ENCODE assay signal across 18 cellular contexts in the genomic region with DNA sequence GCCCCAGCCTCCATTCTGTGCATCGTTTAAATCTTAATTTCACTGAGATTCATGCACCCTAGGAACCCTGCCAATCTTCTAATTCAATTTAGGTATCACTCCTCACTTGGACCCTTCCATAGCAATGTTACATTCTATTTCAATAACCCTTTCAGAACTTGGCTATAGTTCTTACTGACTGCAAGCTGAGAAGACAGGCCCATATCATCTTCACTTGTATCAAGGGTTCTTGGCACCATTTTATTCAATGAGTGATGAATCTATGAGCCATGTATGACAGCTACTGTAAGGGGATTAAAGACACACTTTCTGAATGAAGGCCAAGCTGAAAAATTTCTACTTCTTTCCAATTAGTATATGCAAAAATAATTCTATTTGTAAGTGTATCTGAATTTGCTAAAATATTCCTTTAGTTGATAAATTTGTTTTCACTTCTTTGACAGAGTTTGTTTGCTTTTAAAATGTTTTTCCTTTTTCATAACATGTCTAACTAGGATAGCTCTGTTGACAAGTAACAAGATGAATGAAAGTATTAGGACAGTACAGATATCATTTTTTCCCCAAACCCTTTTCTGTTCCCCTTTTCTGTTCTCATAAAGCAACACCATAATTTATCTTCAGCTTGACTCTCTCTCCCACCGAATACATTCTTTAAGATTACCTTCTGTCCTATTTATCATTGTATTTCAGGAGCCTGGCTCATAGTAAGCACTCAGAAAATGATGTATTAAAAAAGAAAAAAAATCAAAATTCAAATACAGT. TPM values are rescaled to one million over a fixed set of nuclear protein-coding genes. Genes with fewer than 3 reads are reported as not detected.
DNase-seq lines count a peak whose midpoint lies in the region; ATAC-seq, FAIRE-seq and TF ChIP-seq lines count a peak whose summit lies in the region.
"Had no signal": no experiment of that assay in that cellular context is flagged by ENCODE, and none has a peak within 500 bp of the region (broad histone marks: within the 10 kb centered on the region; RNA-seq: fewer than 3 reads in every experiment).

No MANE protein-coding gene starts in this region.

- 81 to 88% methylated on average over 2 of the region's 2 CpGs for WGBS in thyroid gland, 2 donors

- intact Hi-C loops in thyroid gland (cut with DNase I) = no loop called here

- ATAC-seq in GM19372 (IDR thresholded peaks at IDR 0.05; ENCODE audit: low read depth, unreplicated experiment) (peak; percentile 69), HG02885 (IDR thresholded peaks at IDR 0.05; ENCODE audit: poor library complexity, unreplicated experiment) (peak; percentile 70)
- ATAC-seq: effector memory CD8-positive, alpha-beta T cell; pancreas had no signal

- TF ChIP-seq POLR2A in GM12891 (IDR thresholded peaks at IDR 0.05; ENCODE audit: low read depth, low read length) = no peak
- no peak for TF ChIP-seq POLR2A in thyroid gland (IDR thresholded peaks at IDR 0.05)

- no peaks in the 10 kb centered on the region for H3K36me3 ChIP-seq in thyroid gland
- H3K36me3 ChIP-seq: pancreas had no signal

- H3K27ac ChIP-seq in cingulate gyrus (ENCODE audit: low read depth, low read length) = peak overlapping the region; percentile 94
- no peak overlapping the region for H3K27ac ChIP-seq in thyroid gland
- H3K27ac ChIP-seq: testis had no signal

- H3K4me1 ChIP-seq in thyroid gland = peaks cover 0 to 5% of the 10 kb centered on the region in 2 donors
- H3K4me1 ChIP-seq: testis had no signal

- FAIRE-seq in GM12891 (lab: Jason Lieb, UNC) = no peak
- FAIRE-seq: frontal cortex, pancreas had no signal

- H3K4me3 ChIP-seq in thyroid gland (replicated peaks in 1 of 3) = no peak overlapping the region
- H3K4me3 ChIP-seq: pancreas, testis had no signal

- no peaks in the 10 kb centered on the region for H3K27me3 ChIP-seq in thyroid gland
- H3K27me3 ChIP-seq: pancreas, testis had no signal

- H3K9me3 ChIP-seq in thyroid gland = no peaks in the 10 kb centered on the region
- H3K9me3 ChIP-seq: pancreas, testis had no signal

- DNase-seq in GM12891 (ENCODE audit: insufficient read length, low spot score) (no peak), thyroid gland (no peak), iPS-NIHi11 (ENCODE audit: low spot score) (no peak), hepatic stellate cell (ENCODE audit: low spot score) (no peak), AG08395 (ENCODE audit: low spot score) (no peak)
- DNase-seq: activated naive CD4-positive, alpha-beta T cell treated with Interleukin-2 at 50 U/mL for 16 hours; effector memory CD8-positive, alpha-beta T cell; midbrain; MM.1S; NCI-H345; pancreas; stimulated activated CD4-positive, alpha-beta T cell treated with anti-CD3 and anti-CD28 coated beads, Interleukin-12 subunit alpha, Interleukin-12 subunit beta, amount 100 ng/mL, for 4 hours; testis had no signal

- no peak for TF ChIP-seq CTCF in thyroid gland (IDR thresholded peaks at IDR 0.05)

TF ChIP-seq in GM12891, 5 proteins besides CTCF, POLR2A, EP300 and RAD21:
- TF ChIP-seq PAX5 (IDR thresholded peaks at IDR 0.05; ENCODE audit: insufficient read depth, low read length, severe bottlenecking) (no peak), SPI1 (IDR thresholded peaks at IDR 0.05; ENCODE audit: low read depth, low read length) (peak; percentile 77)

RNA-seq across cellular contexts. Expression of a gene that starts 9.6 kb away (rescaled TPM):
- not detected for polyA plus RNA-seq in GM12891 (2012; ENCODE audit: low read depth, missing spikeins)
- total RNA-seq in thyroid gland = 1 to 10 TPM; 2.0 to 6.0 (median 3.1) TPM
- total RNA-seq: OCI-LY7 had no signal
